8 cellular contexts compared by ENCODE assay signal in genomic region chr4:151362404-151363164, GRCh38. TPM values are rescaled to one million over a fixed set of nuclear protein-coding genes. Genes with fewer than 3 reads are reported as not detected.
DNase-seq lines count a peak whose midpoint lies in the region; ATAC-seq lines count a peak whose summit lies in the region.

No MANE protein-coding gene starts in this region.

- peak; percentile 98 for ATAC-seq in GM21423 (IDR thresholded peaks at IDR 0.05; ENCODE audit: unreplicated experiment)

- DNase-seq in DMS 273 treated with DMSO at 0.1 percent for 48 hours (lab: John Stamatoyannopoulos, UW) (peak; percentile 20), HS-5 (ENCODE audit: low read depth) (peak; percentile 53), NOMO-1 treated with dmso at 0.1 percent for 144 hours (lab: John Stamatoyannopoulos, UW; ENCODE audit: unreplicated experiment) (peak; percentile 79), epidermal melanocyte (ENCODE audit: insufficient read length, low spot score) (peak; percentile 61), mucosa of gallbladder (ENCODE audit: low spot score) (peak; percentile 85)
- peak; percentile 27 for DNase-seq in activated CD8-positive, alpha-beta memory T cell treated with anti-CD3 and anti-CD28 coated beads, Interleukin-2, amount 50 U/mL, for 1 hour (ENCODE audit: extremely low read depth)
- peak; percentile 84 for DNase-seq in stimulated activated CD8-positive, alpha-beta memory T cell treated with anti-CD3 and anti-CD28 coated beads, Interleukin-4, amount 100 ng/mL, for 48 hours

RNA-seq across cellular contexts. Expression of gene SH3D19, which starts 37.2 kb away (rescaled TPM):
- total RNA-seq in mucosa of gallbladder: 136 TPM

RNA-seq across cellular contexts. Expression of gene FHIP1A, which starts 46.4 kb away (rescaled TPM):
- 17.7 TPM for total RNA-seq in mucosa of gallbladder

Comparison
In these comparisons a context has a peak if more than half of its experiments do, and no peak if none do; other contexts are left out.
1. Peak in every context shown above with its lines: DNase-seq and ATAC-seq.
2. DNase-seq: peak in every context shown above with its lines; median percentile 85 in mucosa of gallbladder; 84 in stimulated activated CD8-positive, alpha-beta memory T cell treated with anti-CD3 and anti-CD28 coated beads, Interleukin-4, amount 100 ng/mL, for 48 hours; 79 in NOMO-1 treated with dmso at 0.1 percent for 144 hours; 61 in epidermal melanocyte; 53 in HS-5; 27 in activated CD8-positive, alpha-beta memory T cell treated with anti-CD3 and anti-CD28 coated beads, Interleukin-2, amount 50 U/mL, for 1 hour; 20 in DMS 273 treated with DMSO at 0.1 percent for 48 hours.